12 cellular contexts compared by ENCODE assay signal in genomic region chr1:8533124-8533523, GRCh38.
DNase-seq lines count a peak whose midpoint lies in the region; ATAC-seq and TF ChIP-seq lines count a peak whose summit lies in the region.
"Had no signal": no experiment of that assay in that cellular context is flagged by ENCODE, and none has a peak within 500 bp of the region (broad histone marks: within the 10 kb centered on the region; RNA-seq: fewer than 3 reads in every experiment).

No MANE protein-coding gene starts in this region.

- H3K27me3 ChIP-seq in testis: no peaks in the 10 kb centered on the region
- H3K27me3 ChIP-seq: upper lobe of left lung had no signal

- H3K9me3 ChIP-seq in testis: no peaks in the 10 kb centered on the region
- H3K9me3 ChIP-seq: upper lobe of left lung had no signal

- peak; percentile 85 for ATAC-seq in GM19467 (IDR thresholded peaks at IDR 0.05; ENCODE audit: unreplicated experiment)
- ATAC-seq in HG03378 (IDR thresholded peaks at IDR 0.05; ENCODE audit: unreplicated experiment): peak; percentile 54
- ATAC-seq: left lobe of liver had no signal

- no peaks in the 10 kb centered on the region for H3K4me1 ChIP-seq in testis

- TF ChIP-seq CTCF in GM12865 (IDR thresholded peaks at IDR 0.05; ENCODE audit: insufficient read depth, low read depth, low read length, missing control alignments): no peak
- TF ChIP-seq CTCF in testis (IDR thresholded peaks at IDR 0.05): no peak

- H3K36me3 ChIP-seq in testis (ENCODE audit: low read depth, missing control alignments): no peaks in the 10 kb centered on the region
- H3K36me3 ChIP-seq: upper lobe of left lung had no signal

- no peak for TF ChIP-seq POLR2A in testis (IDR thresholded peaks at IDR 0.05)

- H3K4me3 ChIP-seq in GM12865 (ENCODE audit: low read depth, low read length) (peak overlapping the region; percentile 25), testis (no peak overlapping the region)
- H3K4me3 ChIP-seq: upper lobe of left lung had no signal

- H3K27ac ChIP-seq in testis: no peak overlapping the region
- H3K27ac ChIP-seq: upper lobe of left lung had no signal

- intact Hi-C loops in testis (cut with DNase I; ENCODE audit: low total_unique reads): no loop called here

- WGBS in testis, 2 donors: 85 to 91% methylated on average over 4 of the region's 4 CpGs

- DNase-seq in GM12865 (ENCODE audit: low read depth) (peak; percentile 64), germinal center (ENCODE audit: low spot score) (peak; percentile 19), testis (no peak), NCI-H446 treated with DMSO at 0.1 percent for 48 hours (lab: John Stamatoyannopoulos, UW) (no peak), islet precursor cell (no peak), nucleus accumbens (lab: John Stamatoyannopoulos, UW) (no peak)
- DNase-seq: NCI-H2171 treated with DMSO at 0.1 percent for 48 hours, SIG-M5, upper lobe of left lung had no signal

Comparison
In these comparisons a context has a peak if more than half of its experiments do, and no peak if none do; other contexts are left out.
1. DNase-seq: peak in GM12865 (single experiment) and germinal center (single experiment); none in testis (single experiment), NCI-H446 treated with DMSO at 0.1 percent for 48 hours (single experiment), islet precursor cell (single experiment) and nucleus accumbens (0 of 56).